In the genomic region with DNA sequence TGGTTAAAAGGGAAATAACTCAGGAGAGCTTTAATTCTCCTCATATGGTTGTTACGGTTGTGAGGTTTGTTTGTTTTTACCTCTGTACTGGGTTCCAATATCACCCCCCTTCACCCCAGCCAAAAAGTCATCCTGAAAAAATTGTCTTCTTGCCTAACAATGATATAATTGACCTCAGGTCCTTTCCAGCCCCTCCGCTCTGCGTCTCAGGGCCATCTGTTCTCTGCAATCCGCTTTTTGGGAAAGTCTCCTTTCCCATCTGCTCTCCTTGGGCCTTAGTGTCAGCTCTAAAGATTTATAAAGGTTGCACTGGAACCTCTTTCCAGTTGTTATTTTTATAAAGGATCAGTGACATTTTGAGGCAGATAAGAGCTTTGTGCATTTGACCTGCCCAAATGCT, we compare ENCODE assay signal across 1 cellular context.
TF ChIP-seq lines count a peak whose summit lies in the region.

No MANE protein-coding gene starts in this region.

TF ChIP-seq in H1, 55 proteins besides CTCF, POLR2A, EP300 and RAD21:
- TF ChIP-seq RFX5 (IDR thresholded peaks at IDR 0.05; ENCODE audit: borderline replicate concordance, low read depth, low read length) (no peak), CBX5 (IDR thresholded peaks at IDR 0.05; ENCODE audit: low read depth, low read length) (no peak), CHD1 (IDR thresholded peaks at IDR 0.05; ENCODE audit: low read depth, low read length) (no peak), RBBP5 (IDR thresholded peaks at IDR 0.05; ENCODE audit: borderline replicate concordance, low read depth, low read length) (no peak), MAFK (IDR thresholded peaks at IDR 0.05; ENCODE audit: low read depth, low read length) (no peak), CEBPB (IDR thresholded peaks at IDR 0.05; ENCODE audit: low read depth, low read length) (no peak), TAF7 (optimal IDR thresholded peaks at IDR 0.05; ENCODE audit: borderline replicate concordance, low read depth, low read length) (no peak), KDM4A (IDR thresholded peaks at IDR 0.05; ENCODE audit: low read depth, low read length, severe bottlenecking) (no peak), RNF2 (IDR thresholded peaks at IDR 0.05; ENCODE audit: borderline replicate concordance, low read depth, low read length, missing control alignments, poor library complexity, severe bottlenecking) (no peak), FOSL1 (IDR thresholded peaks at IDR 0.05; ENCODE audit: insufficient read depth, low read depth, low read length) (no peak), SRF (IDR thresholded peaks at IDR 0.05; ENCODE audit: low read depth, low read length) (no peak), CHD2 (IDR thresholded peaks at IDR 0.05; ENCODE audit: low read length) (no peak), SUZ12 (IDR thresholded peaks at IDR 0.05; ENCODE audit: low read length) (no peak), POU5F1 (IDR thresholded peaks at IDR 0.05; ENCODE audit: low read depth, low read length) (no peak), ZNF274 (IDR thresholded peaks at IDR 0.05; ENCODE audit: borderline replicate concordance, extremely low read depth, low read length) (no peak)
- TF ChIP-seq, protein P1, sequence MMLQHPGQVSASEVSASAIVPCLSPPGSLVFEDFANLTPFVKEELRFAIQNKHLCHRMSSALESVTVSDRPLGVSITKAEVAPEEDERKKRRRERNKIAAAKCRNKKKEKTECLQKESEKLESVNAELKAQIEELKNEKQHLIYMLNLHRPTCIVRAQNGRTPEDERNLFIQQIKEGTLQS (IDR thresholded peaks at IDR 0.05; ENCODE audit: insufficient read depth, low read depth, low read length) = no peak
- TF ChIP-seq, protein P2, sequence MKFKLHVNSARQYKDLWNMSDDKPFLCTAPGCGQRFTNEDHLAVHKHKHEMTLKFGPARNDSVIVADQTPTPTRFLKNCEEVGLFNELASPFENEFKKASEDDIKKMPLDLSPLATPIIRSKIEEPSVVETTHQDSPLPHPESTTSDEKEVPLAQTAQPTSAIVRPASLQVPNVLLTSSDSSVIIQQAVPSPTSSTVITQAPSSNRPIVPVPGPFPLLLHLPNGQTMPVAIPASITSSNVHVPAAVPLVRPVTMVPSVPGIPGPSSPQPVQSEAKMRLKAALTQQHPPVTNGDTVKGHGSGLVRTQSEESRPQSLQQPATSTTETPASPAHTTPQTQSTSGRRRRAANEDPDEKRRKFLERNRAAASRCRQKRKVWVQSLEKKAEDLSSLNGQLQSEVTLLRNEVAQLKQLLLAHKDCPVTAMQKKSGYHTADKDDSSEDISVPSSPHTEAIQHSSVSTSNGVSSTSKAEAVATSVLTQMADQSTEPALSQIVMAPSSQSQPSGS (IDR thresholded peaks at IDR 0.05; ENCODE audit: low read length) = no peak
- TF ChIP-seq, protein P3, sequence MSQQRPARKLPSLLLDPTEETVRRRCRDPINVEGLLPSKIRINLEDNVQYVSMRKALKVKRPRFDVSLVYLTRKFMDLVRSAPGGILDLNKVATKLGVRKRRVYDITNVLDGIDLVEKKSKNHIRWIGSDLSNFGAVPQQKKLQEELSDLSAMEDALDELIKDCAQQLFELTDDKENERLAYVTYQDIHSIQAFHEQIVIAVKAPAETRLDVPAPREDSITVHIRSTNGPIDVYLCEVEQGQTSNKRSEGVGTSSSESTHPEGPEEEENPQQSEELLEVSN (IDR thresholded peaks at IDR 0.05) = no peak
